ENCODE assay signal across 15 cellular contexts in the genomic region with DNA sequence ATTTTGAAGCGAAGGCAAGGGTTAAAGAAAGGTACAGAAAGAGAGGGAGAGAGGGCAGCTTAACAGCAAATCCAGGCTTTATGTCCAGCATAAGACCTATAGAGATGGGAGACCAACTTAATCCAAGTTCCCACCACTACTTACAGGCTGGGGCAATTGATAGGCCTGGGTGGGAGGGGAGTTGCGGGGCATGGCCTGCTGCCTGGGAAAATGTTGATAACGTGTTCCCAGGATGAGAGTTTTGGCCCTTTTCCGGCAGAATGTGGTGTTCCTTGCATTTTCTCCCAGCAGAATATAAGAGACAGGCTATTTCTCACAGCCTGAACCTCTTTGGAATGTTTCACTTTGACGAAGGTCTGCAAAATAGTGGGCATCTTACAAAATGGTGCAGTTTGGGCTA. TPM values are rescaled to one million over a fixed set of nuclear protein-coding genes. Genes with fewer than 3 reads are reported as not detected.
A peak's percentile ranks its signal among the peaks of the same experiment; 100 is the strongest.
DNase-seq lines count a peak whose midpoint lies in the region; ATAC-seq and TF ChIP-seq lines count a peak whose summit lies in the region.
"Had no signal": no experiment of that assay in that cellular context is flagged by ENCODE, and none has a peak within 500 bp of the region (broad histone marks: within the 10 kb centered on the region; RNA-seq: fewer than 3 reads in every experiment).

No MANE protein-coding gene starts in this region.

- H3K36me3 ChIP-seq in heart right ventricle (no peaks in the 10 kb centered on the region), spleen (no peaks in the 10 kb centered on the region)
- H3K36me3 ChIP-seq: BLaER1 had no signal

- 51 to 53% methylated on average over 5 of the region's 5 CpGs for WGBS in heart right ventricle, 2 donors
- 51% methylated on average over 5 of the region's 5 CpGs for WGBS in right cardiac atrium
- 64 to 87% (median 82%) methylated on average over 5 of the region's 5 CpGs for WGBS in spleen, 5 donors

- no peak for TF ChIP-seq POLR2A in spleen (IDR thresholded peaks at IDR 0.05)

- peak in 6 of 8 donors; percentile 29 to 70 (median 46) for ATAC-seq in heart right ventricle
- ATAC-seq in right cardiac atrium: peak; percentile 60
- ATAC-seq: HCT116 had no signal

- H3K4me1 ChIP-seq in heart right ventricle (peaks cover 0 to 40% (median 3%) of the 10 kb centered on the region in 9 donors), right cardiac atrium (ENCODE audit: control insufficient read depth, insufficient read depth, low read length) (peaks cover 6% of the 10 kb centered on the region), spleen (peaks cover 0 to 4% (median 0%) of the 10 kb centered on the region in 6 donors)
- H3K4me1 ChIP-seq: Caco-2 had no signal

- H3K27ac ChIP-seq in heart right ventricle (peak overlapping the region in 9 of 10 donors; percentile 30 to 93 (median 54)), right cardiac atrium (ENCODE audit: low read length) (peak overlapping the region; percentile 72), spleen (no peak overlapping the region)
- H3K27ac ChIP-seq: BLaER1, GM23248 had no signal

- intact Hi-C loops in heart right ventricle (cut with DNase I): loop anchor here in 1 of 10 donors (10.0 kb wide), 1 partner anchor 50 kb away; no protein-coding TSS in a partner anchor
- intact Hi-C loops in right cardiac atrium (cut with DNase I): no loop called here
- intact Hi-C loops in spleen (cut with DNase I; ENCODE audit: low total_unique reads): no loop called here

- DNase-seq in EH (ENCODE audit: low read depth) (peak; percentile 5), fibroblast of pulmonary artery (ENCODE audit: low read depth) (peak; percentile 90), heart right ventricle (no peak), right cardiac atrium (peak; percentile 47 to 80 (median 68)), NCI-H510A (lab: John Stamatoyannopoulos, UW) (no peak), spleen (no peak), NCI-H2107 treated with DMSO at 0.1 percent for 48 hours (lab: John Stamatoyannopoulos, UW; ENCODE audit: unreplicated experiment) (no peak)
- DNase-seq: 8988T; AML-193; Caco-2; CD8-positive, alpha-beta memory T cell; DMS53; GM23248 had no signal

- H3K9me3 ChIP-seq in heart right ventricle (peaks cover 0 to 33% (median 16%) of the 10 kb centered on the region in 11 donors), right cardiac atrium (ENCODE audit: control insufficient read depth, low read length) (peaks cover 2% of the 10 kb centered on the region), spleen (peaks cover 0 to 37% (median 28%) of the 10 kb centered on the region in 8 donors)

- H3K4me3 ChIP-seq in fibroblast of pulmonary artery (replicated peaks; ENCODE audit: low read depth, low read length) (no peak overlapping the region), heart right ventricle (no peak overlapping the region), right cardiac atrium (ENCODE audit: low read length) (peak overlapping the region; percentile 27), spleen (no peak overlapping the region)
- H3K4me3 ChIP-seq: BLaER1, GM23248 had no signal

- TF ChIP-seq CTCF in fibroblast of pulmonary artery (IDR thresholded peaks at IDR 0.05; ENCODE audit: low read length, missing control alignments) (no peak), heart right ventricle (IDR thresholded peaks at IDR 0.05) (no peak), spleen (IDR thresholded peaks at IDR 0.05 in 8 of 11, conservative IDR thresholded peaks at IDR 0.05 in 3 of 11) (no peak)

- H3K27me3 ChIP-seq in heart right ventricle (no peaks in the 10 kb centered on the region), right cardiac atrium (ENCODE audit: control insufficient read depth, insufficient read depth) (no peaks in the 10 kb centered on the region), spleen (replicated peaks in 1 of 7) (peaks cover 0 to 11% (median 0%) of the 10 kb centered on the region in 7 donors)
- H3K27me3 ChIP-seq: BLaER1 had no signal

RNA-seq across cellular contexts. Expression of a gene that starts 34.9 kb away (rescaled TPM):
- total RNA-seq in heart right ventricle (10 to 100 TPM; 31.5 to 58.2 (median 49.3) TPM), right cardiac atrium (100 to 1,000 TPM in 2 of 4 donors, 10 to 100 TPM in 2; 91.6 to 122 (median 101) TPM), spleen (1 to 10 TPM in 2 of 7 donors, under 1 TPM in 2, not detected in 3; 0.34 to 1.1 (median 0.89) TPM)
- polyA plus RNA-seq in heart right ventricle (100 to 1,000 TPM in 1 of 2 donors, 10 to 100 TPM in 1; 44.5 to 133 TPM), right cardiac atrium (165 TPM), spleen (1 to 10 TPM in 1 of 3 donors, under 1 TPM in 2; 0.83 to 2.0 (median 0.89) TPM)
- total RNA-seq: Caco-2; CD8-positive, alpha-beta memory T cell; GM23248 had no signal
- polyA plus RNA-seq: CD8-positive, alpha-beta memory T cell had no signal

RNA-seq across cellular contexts. Expression of a gene that starts 55.7 kb away (rescaled TPM):
- total RNA-seq in heart right ventricle: 100 to 1,000 TPM in 2 of 10 donors, 10 to 100 TPM in 5, 1 to 10 TPM in 3; 2.8 to 296 (median 32.6) TPM
- 100 to 1,000 TPM; 349 to 593 TPM for polyA plus RNA-seq in heart right ventricle
- 100 to 1,000 TPM; 134 to 996 (median 625) TPM for total RNA-seq in right cardiac atrium
- 1,085 TPM for polyA plus RNA-seq in right cardiac atrium
- total RNA-seq in spleen: 1 to 10 TPM in 2 of 7 donors, not detected in 5; 1.6 to 1.9 TPM
- 10 to 100 TPM in 1 of 3 donors, 1 to 10 TPM in 1, under 1 TPM in 1; 0.26 to 17.8 (median 4.3) TPM for polyA plus RNA-seq in spleen
- total RNA-seq: CD8-positive, alpha-beta memory T cell; GM23248 had no signal
- polyA plus RNA-seq: CD8-positive, alpha-beta memory T cell had no signal

Comparison
In these comparisons a context has a peak if more than half of its experiments do, and no peak if none do; other contexts are left out.
1. DNase-seq: peak in EH (single experiment), fibroblast of pulmonary artery (single experiment) and right cardiac atrium (3 of 3); none in heart right ventricle (0 of 2), NCI-H510A (single experiment), spleen (single experiment) and NCI-H2107 treated with DMSO at 0.1 percent for 48 hours (single experiment).
2. H3K27ac ChIP-seq: peak in heart right ventricle (9 of 10) and right cardiac atrium (single experiment); none in spleen (0 of 8).
3. RNA of a gene that starts 34.9 kb away (total RNA-seq): 91.6 to 122 TPM in right cardiac atrium and 31.5 to 58.2 TPM in heart right ventricle; 0.34 to 1.1 TPM in spleen; every median in the first group is over 10 times any median in the second.